14 cellular contexts compared by ENCODE assay signal in the genomic region with DNA sequence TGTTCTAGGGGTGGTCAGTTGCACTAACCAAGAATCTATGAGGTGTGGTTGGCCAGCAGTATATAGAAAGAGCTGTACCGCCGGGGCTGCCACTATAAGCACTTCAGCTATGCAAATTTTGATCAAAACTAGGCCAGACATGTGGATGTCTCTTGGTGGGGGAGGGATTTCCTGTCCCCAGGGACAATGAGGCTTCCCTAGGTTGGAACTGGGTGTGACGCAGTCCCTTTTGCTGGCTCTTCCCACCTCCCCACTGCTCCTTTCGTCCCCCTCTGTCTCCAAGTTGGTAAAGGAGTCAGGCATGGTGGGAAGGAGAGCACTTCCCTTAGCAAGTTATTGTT. TPM values are rescaled to one million over a fixed set of nuclear protein-coding genes. Genes with fewer than 3 reads are reported as not detected.
DNase-seq lines count a peak whose midpoint lies in the region; ATAC-seq, FAIRE-seq and TF ChIP-seq lines count a peak whose summit lies in the region.
"Had no signal": no experiment of that assay in that cellular context is flagged by ENCODE, and none has a peak within 500 bp of the region (broad histone marks: within the 10 kb centered on the region; RNA-seq: fewer than 3 reads in every experiment).

No MANE protein-coding gene starts in this region.

- H3K27ac Mint-ChIP-seq in activated T-helper 2 cell treated with anti-CD3 and anti-CD28 coated beads, Interferon-gamma antibody, Interleukin-2, Interleukin-4, amounts not matched to agents 10 μg/mL and 5 μg/mL and 100 μg/mL, durations not matched to agents 14 hours and 24 hours and 36 hours, result no peak overlapping the region

- H3K9me2 ChIP-seq in PC-3 (replicated peaks; ENCODE audit: low read length), result no peaks in the 10 kb centered on the region

- H2AFZ ChIP-seq in PC-3 (ENCODE audit: low read length), result peak overlapping the region; percentile 6; the same call in 1 of the 2 replicates

- intact Hi-C loops in PC-3 (cut with micrococcal nuclease) (no loop called here), left lung (cut with DNase I) (no loop called here)
- intact Hi-C loops in activated T-helper 2 cell treated with anti-CD3 and anti-CD28 coated beads, Interferon-gamma antibody, Interleukin-2, Interleukin-4, amounts not matched to agents 10 μg/mL and 5 μg/mL and 100 μg/mL, durations not matched to agents 14 hours and 24 hours and 36 hours (cut with micrococcal nuclease), result no loop called here

- DNase-seq in GM18507 (ENCODE audit: extremely low spot score, insufficient read length, low read depth) (no peak), PC-3 (no peak), left lung (no peak), NCI-H2171 treated with DMSO at 0.1 percent for 48 hours (lab: John Stamatoyannopoulos, UW) (no peak), HPDE6-E6E7 (ENCODE audit: extremely low spot score) (no peak), SW 1271 (lab: John Stamatoyannopoulos, UW) (no peak)
- no peak for DNase-seq in activated T-helper 2 cell treated with anti-CD3 and anti-CD28 coated beads, Interferon-gamma antibody, Interleukin-2, Interleukin-4, amounts not matched to agents 10 μg/mL and 5 μg/mL and 100 μg/mL, durations not matched to agents 14 hours and 24 hours and 36 hours (ENCODE audit: low spot score)
- DNase-seq: activated naive CD4-positive, alpha-beta T cell treated with anti-CD3 and anti-CD28 coated beads, Interleukin-2, amount 50 U/mL, for 16 hours; DMS53; esophagus squamous epithelium; GOT3; NCI-H187 treated with DMSO at 0.1 percent for 48 hours; stimulated activated CD4-positive, alpha-beta T cell treated with anti-CD3 and anti-CD28 coated beads, Interleukin-2, amount 100 ng/mL, for 48 hours had no signal

- CTCF ChIA-PET in PC-3 (lab: Charles Lee), result no interaction called here

- ATAC-seq in HG02798 (IDR thresholded peaks at IDR 0.05; ENCODE audit: poor library complexity, unreplicated experiment) (peak; percentile 76), PC-3 (no peak), left lung (no peak)

- peaks cover 26% of the 10 kb centered on the region for H3K36me3 Mint-ChIP-seq in activated T-helper 2 cell treated with anti-CD3 and anti-CD28 coated beads, Interferon-gamma antibody, Interleukin-2, Interleukin-4, amounts not matched to agents 10 μg/mL and 5 μg/mL and 100 μg/mL, durations not matched to agents 14 hours and 24 hours and 36 hours (ENCODE audit: low read depth)

- POLR2A ChIA-PET in PC-3 (lab: Charles Lee; ENCODE audit: unreplicated experiment), result no interaction called here

- TF ChIP-seq CTCF in PC-3 (conservative IDR thresholded peaks at IDR 0.05; ENCODE audit: low read depth, low read length) (no peak), left lung (IDR thresholded peaks at IDR 0.05) (no peak)

- no peaks in the 10 kb centered on the region for H3K27me3 Mint-ChIP-seq in activated T-helper 2 cell treated with anti-CD3 and anti-CD28 coated beads, Interferon-gamma antibody, Interleukin-2, Interleukin-4, amounts not matched to agents 10 μg/mL and 5 μg/mL and 100 μg/mL, durations not matched to agents 14 hours and 24 hours and 36 hours (ENCODE audit: low read depth)

- H3K4me1 Mint-ChIP-seq in activated T-helper 2 cell treated with anti-CD3 and anti-CD28 coated beads, Interferon-gamma antibody, Interleukin-2, Interleukin-4, amounts not matched to agents 10 μg/mL and 5 μg/mL and 100 μg/mL, durations not matched to agents 14 hours and 24 hours and 36 hours (ENCODE audit: low read depth), result peaks cover 11% of the 10 kb centered on the region

- H3K9me3 ChIP-seq in PC-3 (ENCODE audit: low read length) (no peaks in the 10 kb centered on the region), left lung (no peaks in the 10 kb centered on the region)
- H3K9me3 ChIP-seq: esophagus squamous epithelium had no signal

- peak overlapping the region; percentile 73 for H3K4me2 ChIP-seq in PC-3 (ENCODE audit: low read length)

- no peak overlapping the region for H3K4me3 Mint-ChIP-seq in activated T-helper 2 cell treated with anti-CD3 and anti-CD28 coated beads, Interferon-gamma antibody, Interleukin-2, Interleukin-4, amounts not matched to agents 10 μg/mL and 5 μg/mL and 100 μg/mL, durations not matched to agents 14 hours and 24 hours and 36 hours (ENCODE audit: low read depth)

- H3K36me3 ChIP-seq in PC-3 (ENCODE audit: low read depth, low read length) (peaks cover 17% of the 10 kb centered on the region), left lung (peaks cover 0 to 8% of the 10 kb centered on the region in 2 donors)

- no peaks in the 10 kb centered on the region for H4K20me1 ChIP-seq in PC-3 (ENCODE audit: low read length)

- peak overlapping the region; percentile 87 for H3K27ac ChIP-seq in PC-3 (ENCODE audit: low read length)
- H3K27ac ChIP-seq in left lung, result peak overlapping the region; percentile 84 to 94
- H3K27ac ChIP-seq: esophagus squamous epithelium had no signal

- H3K4me3 ChIP-seq in PC-3 (ENCODE audit: low read length), result 0 out of 2 replicates have a peak overlapping the region, but pooled peaks have one; percentile 50
- no peak overlapping the region for H3K4me3 ChIP-seq in left lung
- H3K4me3 ChIP-seq: esophagus squamous epithelium had no signal

- peak; percentile 48 for FAIRE-seq in GM18507 (lab: Jason Lieb, UNC)

- H3K27me3 ChIP-seq in PC-3 (ENCODE audit: low read length) (no peaks in the 10 kb centered on the region), left lung (no peaks in the 10 kb centered on the region)
- H3K27me3 ChIP-seq: esophagus squamous epithelium had no signal

- H3K9ac ChIP-seq in PC-3 (ENCODE audit: low read length), result peak overlapping the region; percentile 42

- H3F3A ChIP-seq in PC-3 (ENCODE audit: low read length, unreplicated experiment), result peaks cover 18% of the 10 kb centered on the region

- H3K4me1 ChIP-seq in PC-3 (ENCODE audit: insufficient read depth, low read length) (peaks cover 38% of the 10 kb centered on the region), left lung (peaks cover 35 to 66% of the 10 kb centered on the region in 2 donors)

- no TSS peak for BruUV-seq in PC-3 (replicated peaks; lab: Mats Ljungman, UMichigan)

- no peaks in the 10 kb centered on the region for H3K9me3 Mint-ChIP-seq in activated T-helper 2 cell treated with anti-CD3 and anti-CD28 coated beads, Interferon-gamma antibody, Interleukin-2, Interleukin-4, amounts not matched to agents 10 μg/mL and 5 μg/mL and 100 μg/mL, durations not matched to agents 14 hours and 24 hours and 36 hours

- peaks cover 31% of the 10 kb centered on the region for H3K79me2 ChIP-seq in PC-3 (ENCODE audit: low read length)

RNA-seq across cellular contexts. Expression of gene SDCCAG8, which starts 13.6 kb away (rescaled TPM):
- 99.3 and 194 TPM in 2 replicates for total RNA-seq in PC-3 (2014; rRNA removed)
- total RNA-seq in left lung, result 10 to 100 TPM; 62.2 to 83.7 TPM
- total RNA-seq in activated T-helper 2 cell treated with anti-CD3 and anti-CD28 coated beads, Interferon-gamma antibody, Interleukin-2, Interleukin-4, amounts not matched to agents 10 μg/mL and 5 μg/mL and 100 μg/mL, durations not matched to agents 14 hours and 24 hours and 36 hours, result 18.1 and 25.4 TPM in 2 replicates

RNA-seq across cellular contexts. Expression of gene CEP170, which starts 14.3 kb away (rescaled TPM):
- total RNA-seq in PC-3 (2014; rRNA removed) (65.3 and 78.9 TPM in 2 replicates), left lung (100 to 1,000 TPM in 1 of 2 donors, 10 to 100 TPM in 1; 72.2 to 111 TPM)
- 50.6 and 53.4 TPM in 2 replicates for total RNA-seq in activated T-helper 2 cell treated with anti-CD3 and anti-CD28 coated beads, Interferon-gamma antibody, Interleukin-2, Interleukin-4, amounts not matched to agents 10 μg/mL and 5 μg/mL and 100 μg/mL, durations not matched to agents 14 hours and 24 hours and 36 hours
